In the genomic region with DNA sequence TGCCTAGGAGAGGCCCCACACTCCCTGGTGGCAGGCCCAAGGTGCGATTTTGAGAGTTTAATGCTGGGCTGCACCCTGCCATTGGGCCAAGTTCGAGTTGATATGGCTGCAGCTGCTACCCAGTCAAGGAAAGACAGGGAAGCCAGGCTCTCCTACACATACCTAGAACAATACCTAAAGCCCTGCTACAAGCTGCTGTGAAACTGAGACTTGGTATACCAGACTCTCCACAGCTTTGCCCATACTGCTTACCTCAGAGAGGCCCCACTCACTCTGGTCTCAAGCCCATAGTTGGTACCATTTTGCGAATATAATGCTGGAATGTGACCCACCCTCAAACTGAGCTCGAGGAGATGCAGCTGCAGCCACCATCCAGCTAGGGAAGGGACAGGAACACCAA, we compare ENCODE assay signal across 2 cellular contexts.
TF ChIP-seq lines count a peak whose summit lies in the region.

No MANE protein-coding gene starts in this region.

TF ChIP-seq in IMR-90, 13 proteins besides CTCF, POLR2A, EP300 and RAD21:
- TF ChIP-seq CEBPB (IDR thresholded peaks at IDR 0.05; ENCODE audit: low read depth, low read length) (no peak), BHLHE40 (IDR thresholded peaks at IDR 0.05; ENCODE audit: low read depth, low read length) (no peak), SMC3 (IDR thresholded peaks at IDR 0.05; ENCODE audit: low read depth, low read length) (no peak), RCOR1 (IDR thresholded peaks at IDR 0.05; ENCODE audit: insufficient replicate concordance, low read length) (no peak), FOS (IDR thresholded peaks at IDR 0.05; ENCODE audit: low read depth, low read length) (no peak), RFX5 (IDR thresholded peaks at IDR 0.05; ENCODE audit: low read depth, low read length) (no peak), MAFK (IDR thresholded peaks at IDR 0.05; ENCODE audit: low read depth, low read length) (no peak), CHD1 (IDR thresholded peaks at IDR 0.05; ENCODE audit: low read depth, low read length) (no peak), MAZ (IDR thresholded peaks at IDR 0.05; ENCODE audit: borderline replicate concordance, low read depth, low read length) (no peak), NFE2L2 (IDR thresholded peaks at IDR 0.05; ENCODE audit: low read depth, low read length) (no peak), MXI1 (IDR thresholded peaks at IDR 0.05; ENCODE audit: borderline replicate concordance, low read depth, low read length) (no peak)
- TF ChIP-seq, protein P1, sequence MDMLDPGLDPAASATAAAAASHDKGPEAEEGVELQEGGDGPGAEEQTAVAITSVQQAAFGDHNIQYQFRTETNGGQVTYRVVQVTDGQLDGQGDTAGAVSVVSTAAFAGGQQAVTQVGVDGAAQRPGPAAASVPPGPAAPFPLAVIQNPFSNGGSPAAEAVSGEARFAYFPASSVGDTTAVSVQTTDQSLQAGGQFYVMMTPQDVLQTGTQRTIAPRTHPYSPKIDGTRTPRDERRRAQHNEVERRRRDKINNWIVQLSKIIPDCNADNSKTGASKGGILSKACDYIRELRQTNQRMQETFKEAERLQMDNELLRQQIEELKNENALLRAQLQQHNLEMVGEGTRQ (IDR thresholded peaks at IDR 0.05; ENCODE audit: low read depth, low read length) = no peak
- TF ChIP-seq, protein P2, sequence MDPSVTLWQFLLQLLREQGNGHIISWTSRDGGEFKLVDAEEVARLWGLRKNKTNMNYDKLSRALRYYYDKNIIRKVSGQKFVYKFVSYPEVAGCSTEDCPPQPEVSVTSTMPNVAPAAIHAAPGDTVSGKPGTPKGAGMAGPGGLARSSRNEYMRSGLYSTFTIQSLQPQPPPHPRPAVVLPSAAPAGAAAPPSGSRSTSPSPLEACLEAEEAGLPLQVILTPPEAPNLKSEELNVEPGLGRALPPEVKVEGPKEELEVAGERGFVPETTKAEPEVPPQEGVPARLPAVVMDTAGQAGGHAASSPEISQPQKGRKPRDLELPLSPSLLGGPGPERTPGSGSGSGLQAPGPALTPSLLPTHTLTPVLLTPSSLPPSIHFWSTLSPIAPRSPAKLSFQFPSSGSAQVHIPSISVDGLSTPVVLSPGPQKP (IDR thresholded peaks at IDR 0.05; ENCODE audit: borderline replicate concordance, low read depth, low read length) = no peak

TF ChIP-seq in endothelial cell of umbilical vein, 7 proteins besides CTCF, POLR2A, EP300 and RAD21:
- no peak for TF ChIP-seq POLR2AphosphoS5 (IDR thresholded peaks at IDR 0.05; ENCODE audit: insufficient read depth, low read depth, low read length)
- TF ChIP-seq FOS (IDR thresholded peaks at IDR 0.05; ENCODE audit: borderline replicate concordance, insufficient read depth, low read length) = no peak
- no peak for TF ChIP-seq JUN (IDR thresholded peaks at IDR 0.05; ENCODE audit: borderline replicate concordance, insufficient read depth, insufficient read length, low read depth)
- TF ChIP-seq EZH2 (IDR thresholded peaks at IDR 0.05; ENCODE audit: borderline replicate concordance, low read depth, low read length, severe bottlenecking) = no peak
- TF ChIP-seq MYC (IDR thresholded peaks at IDR 0.05; ENCODE audit: low read depth, low read length) = no peak
- TF ChIP-seq, protein P3, sequence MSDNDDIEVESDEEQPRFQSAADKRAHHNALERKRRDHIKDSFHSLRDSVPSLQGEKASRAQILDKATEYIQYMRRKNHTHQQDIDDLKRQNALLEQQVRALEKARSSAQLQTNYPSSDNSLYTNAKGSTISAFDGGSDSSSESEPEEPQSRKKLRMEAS (IDR thresholded peaks at IDR 0.05; ENCODE audit: insufficient read depth, insufficient read length) = no peak
- TF ChIP-seq GATA2 (IDR thresholded peaks at IDR 0.05; ENCODE audit: insufficient read depth, insufficient read length, low read depth, low read length) = no peak
